ENCODE assay signal across 18 cellular contexts in genomic region chr3:162217603-162218002, GRCh38.
A peak's percentile ranks its signal among the peaks of the same experiment; 100 is the strongest.
DNase-seq lines count a peak whose midpoint lies in the region; ATAC-seq and TF ChIP-seq lines count a peak whose summit lies in the region.
"Had no signal": no experiment of that assay in that cellular context is flagged by ENCODE, and none has a peak within 500 bp of the region (broad histone marks: within the 10 kb centered on the region; RNA-seq: fewer than 3 reads in every experiment).

No MANE protein-coding gene starts in this region.

- ATAC-seq in psoas muscle (peak; percentile 46 to 95 (median 82)), HG03342 (IDR thresholded peaks at IDR 0.05; ENCODE audit: unreplicated experiment) (no peak), GM21786 (IDR thresholded peaks at IDR 0.05; ENCODE audit: unreplicated experiment) (no peak)
- ATAC-seq: activated CD4-positive, alpha-beta T cell treated with anti-CD3 and anti-CD28 coated beads for 36 hours; naive thymus-derived CD4-positive, alpha-beta T cell; stimulated activated naive CD8-positive, alpha-beta T cell treated with anti-CD3 and anti-CD28 coated beads, Interleukin-15, Interleukin-2, amounts not matched to agents 100 U/mL and 50 U/mL, for 24 hours had no signal

- H3K36me3 ChIP-seq in MG63, result no peaks in the 10 kb centered on the region
- H3K36me3 ChIP-seq in psoas muscle (ENCODE audit: insufficient read depth in 1 of 2, low read depth in 1 of 2), result no peaks in the 10 kb centered on the region
- H3K36me3 ChIP-seq in uterus, result no peaks in the 10 kb centered on the region
- H3K36me3 ChIP-seq: prostate gland had no signal

- peak overlapping the region; percentile 69 for H3K27ac ChIP-seq in psoas muscle
- H3K27ac ChIP-seq in uterus, result peak overlapping the region in 1 of 2 donors; percentile 36
- H3K27ac ChIP-seq: prostate gland had no signal

- no peak overlapping the region for H3K4me3 ChIP-seq in AG09309 (ENCODE audit: control insufficient read depth, low read depth, low read length)
- H3K4me3 ChIP-seq in MG63, result no peak overlapping the region
- H3K4me3 ChIP-seq in fibroblast of villous mesenchyme (ENCODE audit: low read depth, low read length), result no peak overlapping the region
- H3K4me3 ChIP-seq in psoas muscle, result peak overlapping the region; percentile 10
- H3K4me3 ChIP-seq in uterus, result no peak overlapping the region
- H3K4me3 ChIP-seq: prostate gland had no signal

- H3K9me3 ChIP-seq in MG63 (no peaks in the 10 kb centered on the region), psoas muscle (no peaks in the 10 kb centered on the region), uterus (no peaks in the 10 kb centered on the region)
- H3K9me3 ChIP-seq: prostate gland had no signal

- no peak for TF ChIP-seq POLR2A in uterus (IDR thresholded peaks at IDR 0.05)

- DNase-seq in AG09309 (ENCODE audit: low read depth) (peak; percentile 18), MG63 (peak; percentile 2), fibroblast of villous mesenchyme (ENCODE audit: low read depth) (peak; percentile 43), psoas muscle (no peak), uterus (no peak), HK-2 (ENCODE audit: unreplicated experiment) (no peak)
- DNase-seq: activated CD4-positive, alpha-beta T cell treated with anti-CD3 and anti-CD28 coated beads for 36 hours; activated effector memory CD4-positive, alpha-beta T cell treated with anti-CD3 and anti-CD28 coated beads, Interleukin-2, amount 50 U/mL, for 16 hours; endodermal cell; KBM-7; naive thymus-derived CD4-positive, alpha-beta T cell; NCI-H1048; NCI-H526 treated with DMSO at 0.1 percent for 48 hours; OCI-M1; stimulated activated naive CD8-positive, alpha-beta T cell treated with anti-CD3 and anti-CD28 coated beads, Interleukin-15, Interleukin-2, amounts not matched to agents 100 U/mL and 50 U/mL, for 24 hours had no signal

- H3K4me1 ChIP-seq in psoas muscle, result peaks cover 19% of the 10 kb centered on the region
- no peaks in the 10 kb centered on the region for H3K4me1 ChIP-seq in uterus
- H3K4me1 ChIP-seq: prostate gland had no signal

- H3K27me3 ChIP-seq in MG63 (no peaks in the 10 kb centered on the region), psoas muscle (ENCODE audit: insufficient read depth in 3 of 3, low read length in 2 of 3) (no peaks in the 10 kb centered on the region), uterus (no peaks in the 10 kb centered on the region)

- TF ChIP-seq CTCF in AG09309 (IDR thresholded peaks at IDR 0.05; ENCODE audit: control insufficient read depth, insufficient read depth, low read depth, low read length, missing control alignments) (no peak), fibroblast of villous mesenchyme (IDR thresholded peaks at IDR 0.05; ENCODE audit: insufficient read depth, low read depth, low read length) (no peak), psoas muscle (IDR thresholded peaks at IDR 0.05) (no peak), uterus (IDR thresholded peaks at IDR 0.05) (no peak)

- intact Hi-C loops in psoas muscle (cut with DNase I) (no loop called here), uterus (cut with DNase I; ENCODE audit: low total_unique reads) (no loop called here)

- 6 to 22% (median 12%) methylated on average over 2 of the region's 2 CpGs for WGBS in psoas muscle, 3 donors

Comparison
In these comparisons a context has a peak if more than half of its experiments do, and no peak if none do; other contexts are left out.
1. DNase-seq: peak in AG09309 (single experiment), MG63 (single experiment) and fibroblast of villous mesenchyme (single experiment); none in psoas muscle (0 of 2), uterus (0 of 2) and HK-2 (single experiment).
2. ATAC-seq: peak in psoas muscle (4 of 4); none in HG03342 (single experiment) and GM21786 (single experiment).